Comparison of ENCODE assay signal across 9 cellular contexts in the genomic region with DNA sequence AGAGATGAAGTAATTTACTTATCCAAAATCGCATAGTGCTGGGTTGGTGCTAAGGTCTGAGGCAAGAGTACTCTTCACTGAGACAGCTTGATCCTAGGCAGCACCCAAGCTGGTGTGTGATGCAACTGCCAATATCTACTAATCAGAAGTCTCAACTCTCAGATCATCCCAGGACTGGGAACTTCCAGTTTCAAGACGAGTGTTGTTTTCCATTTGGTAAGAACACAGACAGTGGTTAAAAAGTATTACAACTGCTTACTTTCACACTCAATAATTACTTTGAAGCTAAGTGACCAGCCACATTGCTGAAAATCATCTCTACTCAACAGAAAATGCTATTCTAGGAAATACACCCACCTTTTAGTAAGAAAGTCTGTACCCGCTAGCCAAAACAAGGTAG. TPM values are rescaled to one million over a fixed set of nuclear protein-coding genes. Genes with fewer than 3 reads are reported as not detected.
A peak's percentile ranks its signal among the peaks of the same experiment; 100 is the strongest.
DNase-seq lines count a peak whose midpoint lies in the region; ATAC-seq and TF ChIP-seq lines count a peak whose summit lies in the region.
"Had no signal": no experiment of that assay in that cellular context is flagged by ENCODE, and none has a peak within 500 bp of the region (broad histone marks: within the 10 kb centered on the region; RNA-seq: fewer than 3 reads in every experiment).

No MANE protein-coding gene starts in this region.

- no TSS peak for BruUV-seq in Panc1 (replicated peaks; lab: Mats Ljungman, UMichigan)

- H3K9me3 ChIP-seq in Panc1 (ENCODE audit: control insufficient read depth, insufficient read depth, low read depth, low read length), result no peaks in the 10 kb centered on the region
- H3K9me3 ChIP-seq in CD4-positive, alpha-beta T cell (ENCODE audit: control insufficient read depth, low read length), result no peaks in the 10 kb centered on the region
- H3K9me3 ChIP-seq: suprapubic skin had no signal

- H3K27me3 Mint-ChIP-seq in naive B cell, result no peaks in the 10 kb centered on the region
- no peaks in the 10 kb centered on the region for H3K27me3 Mint-ChIP-seq in CD4-positive, alpha-beta T cell

- DNase-seq in Panc1 (ENCODE audit: low read depth, low spot score), result no peak
- DNase-seq in naive B cell, result no peak
- no peak for DNase-seq in SHP77 treated with DMSO at 0.1 percent for 48 hours (lab: John Stamatoyannopoulos, UW)
- DNase-seq in HK-2 (ENCODE audit: unreplicated experiment), result no peak
- no peak for DNase-seq in NCI-H2227 (lab: John Stamatoyannopoulos, UW; ENCODE audit: unreplicated experiment)
- no peak for DNase-seq in CD4-positive, alpha-beta T cell

- peak overlapping the region; percentile 83 for H3K27ac ChIP-seq in Panc1 (ENCODE audit: low read length)
- no peak overlapping the region for H3K27ac ChIP-seq in CD4-positive, alpha-beta T cell (ENCODE audit: low read depth, low read length)
- H3K27ac ChIP-seq: suprapubic skin had no signal

- ATAC-seq in GM18861 (IDR thresholded peaks at IDR 0.05; ENCODE audit: unreplicated experiment), result peak; percentile 50
- ATAC-seq in HG02588 (IDR thresholded peaks at IDR 0.05; ENCODE audit: unreplicated experiment), result peak; percentile 64
- ATAC-seq in Panc1, result no peak
- peak in 1 of 2 donors; percentile 16 for ATAC-seq in naive B cell (ENCODE audit: low read depth in 2 of 2)
- ATAC-seq in CD4-positive, alpha-beta T cell (ENCODE audit: poor library complexity), result no peak

- H3K9me3 Mint-ChIP-seq in naive B cell, result peaks cover 0 to 4% (median 0%) of the 10 kb centered on the region in 7 donors
- no peaks in the 10 kb centered on the region for H3K9me3 Mint-ChIP-seq in CD4-positive, alpha-beta T cell

- TF ChIP-seq CTCF in Panc1 (IDR thresholded peaks at IDR 0.05), result no peak
- TF ChIP-seq CTCF in CD4-positive, alpha-beta T cell (IDR thresholded peaks at IDR 0.05), result no peak

- H3K36me3 Mint-ChIP-seq in naive B cell, result peaks cover 0 to 7% of the 10 kb centered on the region in 2 donors
- no peaks in the 10 kb centered on the region for H3K36me3 Mint-ChIP-seq in CD4-positive, alpha-beta T cell (ENCODE audit: low read depth)

- no peaks in the 10 kb centered on the region for H3K27me3 ChIP-seq in Panc1 (ENCODE audit: control insufficient read depth, insufficient read depth, low read length)
- no peaks in the 10 kb centered on the region for H3K27me3 ChIP-seq in CD4-positive, alpha-beta T cell (ENCODE audit: control insufficient read depth, insufficient read depth, low read length)
- H3K27me3 ChIP-seq: suprapubic skin had no signal

- H3K4me1 Mint-ChIP-seq in naive B cell, result peaks cover 48 to 91% (median 66%) of the 10 kb centered on the region in 3 donors
- peaks cover 93% of the 10 kb centered on the region for H3K4me1 Mint-ChIP-seq in CD4-positive, alpha-beta T cell (ENCODE audit: low read depth)

- CTCF ChIA-PET in Panc1 (lab: Charles Lee), result no interaction called here
- CTCF ChIA-PET in CD4-positive, alpha-beta T cell (lab: Charles Lee), result no interaction called here

- POLR2A ChIA-PET in Panc1 (lab: Charles Lee), result no interaction called here
- POLR2A ChIA-PET in CD4-positive, alpha-beta T cell (lab: Charles Lee), result interaction anchor here (0.7 kb wide), 1 partner anchor 97 kb away, joined by 3 read pairs; no protein-coding TSS in a partner anchor

- peaks cover 73% of the 10 kb centered on the region for H3K4me1 ChIP-seq in Panc1 (ENCODE audit: control insufficient read depth, insufficient read depth, low read length)

- H3K4me3 ChIP-seq in Panc1 (ENCODE audit: low read depth in 2 of 2, low read length in 2 of 2), result no peak overlapping the region
- H3K4me3 ChIP-seq: suprapubic skin had no signal

- H3K4me3 Mint-ChIP-seq in naive B cell, result peak overlapping the region in 2 of 8 donors; percentile 9 to 70
- H3K4me3 Mint-ChIP-seq in CD4-positive, alpha-beta T cell, result no peak overlapping the region

- intact Hi-C loops in Panc1 (cut with micrococcal nuclease; ENCODE audit: unreplicated experiment), result no loop called here
- intact Hi-C loops in CD4-positive, alpha-beta T cell (cut with DNase I, micrococcal nuclease), result no loop called here

- in situ Hi-C loops in Panc1 (cut with HindIII; ENCODE audit: low pct_unique_long_range_greater_than_20kb, low sequenced_read_pairs), result no loop called here

- peak overlapping the region in 5 of 6 donors; percentile 16 to 68 (median 36) for H3K27ac Mint-ChIP-seq in naive B cell
- H3K27ac Mint-ChIP-seq in CD4-positive, alpha-beta T cell, result no peak overlapping the region

- no peaks in the 10 kb centered on the region for H3K36me3 ChIP-seq in Panc1 (ENCODE audit: control insufficient read depth, insufficient read depth, low read length)
- H3K36me3 ChIP-seq: suprapubic skin had no signal

RNA-seq across cellular contexts. Expression of a gene that starts 45.3 kb away (rescaled TPM):
- total RNA-seq in Panc1 (2021; ENCODE audit: unreplicated experiment), result 111 TPM
- 49.1 TPM for polyA plus RNA-seq in Panc1 (2012; ENCODE audit: insufficient read length)
- polyA plus RNA-seq in naive B cell (ENCODE audit: low read depth in 6 of 6), result 10 to 100 TPM; 35.9 to 48.0 (median 41.5) TPM
- 10 to 100 TPM; 20.9 to 24.0 TPM for total RNA-seq in CD4-positive, alpha-beta T cell

Comparison
In these comparisons a context has a peak if more than half of its experiments do, and no peak if none do; other contexts are left out.
1. ATAC-seq: peak in GM18861 (single experiment) and HG02588 (single experiment); none in Panc1 (single experiment) and CD4-positive, alpha-beta T cell (single experiment).